In the genomic region with DNA sequence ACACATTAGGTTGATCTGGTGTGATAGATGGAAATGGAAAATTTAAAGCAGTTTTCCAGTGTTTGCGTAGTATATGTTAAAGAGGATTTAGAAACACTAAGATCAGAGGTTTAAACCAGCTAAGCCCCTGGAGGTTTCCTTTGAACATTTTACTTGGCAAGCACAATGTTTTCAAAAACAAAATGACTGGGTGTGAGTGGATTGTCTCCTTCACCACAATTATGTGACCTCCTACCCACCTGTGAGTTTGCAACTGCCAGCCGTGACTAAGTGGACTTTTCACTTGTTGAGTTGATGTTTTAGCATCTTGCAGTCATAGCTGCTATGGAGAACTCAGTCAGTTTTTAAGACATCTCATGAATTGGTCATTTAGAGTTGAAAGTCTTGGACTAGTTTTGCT, we compare ENCODE assay signal across 1 cellular context.
TF ChIP-seq lines count a peak whose summit lies in the region.

No MANE protein-coding gene starts in this region.

TF ChIP-seq in SK-N-SH, 30 proteins besides CTCF, POLR2A, EP300 and RAD21 (continued from another document):
- TF ChIP-seq EZH2phosphoT487 (IDR thresholded peaks at IDR 0.05; ENCODE audit: borderline replicate concordance, low read depth), result no peak
- no peak for TF ChIP-seq CHD2 (IDR thresholded peaks at IDR 0.05; ENCODE audit: low read length, partially characterized antibody)
- TF ChIP-seq, protein P1, sequence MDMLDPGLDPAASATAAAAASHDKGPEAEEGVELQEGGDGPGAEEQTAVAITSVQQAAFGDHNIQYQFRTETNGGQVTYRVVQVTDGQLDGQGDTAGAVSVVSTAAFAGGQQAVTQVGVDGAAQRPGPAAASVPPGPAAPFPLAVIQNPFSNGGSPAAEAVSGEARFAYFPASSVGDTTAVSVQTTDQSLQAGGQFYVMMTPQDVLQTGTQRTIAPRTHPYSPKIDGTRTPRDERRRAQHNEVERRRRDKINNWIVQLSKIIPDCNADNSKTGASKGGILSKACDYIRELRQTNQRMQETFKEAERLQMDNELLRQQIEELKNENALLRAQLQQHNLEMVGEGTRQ (IDR thresholded peaks at IDR 0.05; ENCODE audit: borderline replicate concordance, low read depth, low read length), result no peak
- TF ChIP-seq RCOR1 (IDR thresholded peaks at IDR 0.05; ENCODE audit: low read length), result no peak
- no peak for TF ChIP-seq SMC3 (IDR thresholded peaks at IDR 0.05; ENCODE audit: low read depth, low read length)
- TF ChIP-seq, protein P2, sequence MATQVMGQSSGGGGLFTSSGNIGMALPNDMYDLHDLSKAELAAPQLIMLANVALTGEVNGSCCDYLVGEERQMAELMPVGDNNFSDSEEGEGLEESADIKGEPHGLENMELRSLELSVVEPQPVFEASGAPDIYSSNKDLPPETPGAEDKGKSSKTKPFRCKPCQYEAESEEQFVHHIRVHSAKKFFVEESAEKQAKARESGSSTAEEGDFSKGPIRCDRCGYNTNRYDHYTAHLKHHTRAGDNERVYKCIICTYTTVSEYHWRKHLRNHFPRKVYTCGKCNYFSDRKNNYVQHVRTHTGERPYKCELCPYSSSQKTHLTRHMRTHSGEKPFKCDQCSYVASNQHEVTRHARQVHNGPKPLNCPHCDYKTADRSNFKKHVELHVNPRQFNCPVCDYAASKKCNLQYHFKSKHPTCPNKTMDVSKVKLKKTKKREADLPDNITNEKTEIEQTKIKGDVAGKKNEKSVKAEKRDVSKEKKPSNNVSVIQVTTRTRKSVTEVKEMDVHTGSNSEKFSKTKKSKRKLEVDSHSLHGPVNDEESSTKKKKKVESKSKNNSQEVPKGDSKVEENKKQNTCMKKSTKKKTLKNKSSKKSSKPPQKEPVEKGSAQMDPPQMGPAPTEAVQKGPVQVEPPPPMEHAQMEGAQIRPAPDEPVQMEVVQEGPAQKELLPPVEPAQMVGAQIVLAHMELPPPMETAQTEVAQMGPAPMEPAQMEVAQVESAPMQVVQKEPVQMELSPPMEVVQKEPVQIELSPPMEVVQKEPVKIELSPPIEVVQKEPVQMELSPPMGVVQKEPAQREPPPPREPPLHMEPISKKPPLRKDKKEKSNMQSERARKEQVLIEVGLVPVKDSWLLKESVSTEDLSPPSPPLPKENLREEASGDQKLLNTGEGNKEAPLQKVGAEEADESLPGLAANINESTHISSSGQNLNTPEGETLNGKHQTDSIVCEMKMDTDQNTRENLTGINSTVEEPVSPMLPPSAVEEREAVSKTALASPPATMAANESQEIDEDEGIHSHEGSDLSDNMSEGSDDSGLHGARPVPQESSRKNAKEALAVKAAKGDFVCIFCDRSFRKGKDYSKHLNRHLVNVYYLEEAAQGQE (IDR thresholded peaks at IDR 0.05; ENCODE audit: low read depth, low read length), result 0 out of 2 replicates have a peak, but pooled peaks have one; percentile 15
- no peak for TF ChIP-seq FOXM1 (IDR thresholded peaks at IDR 0.05; ENCODE audit: low read depth)
- TF ChIP-seq, protein P3, sequence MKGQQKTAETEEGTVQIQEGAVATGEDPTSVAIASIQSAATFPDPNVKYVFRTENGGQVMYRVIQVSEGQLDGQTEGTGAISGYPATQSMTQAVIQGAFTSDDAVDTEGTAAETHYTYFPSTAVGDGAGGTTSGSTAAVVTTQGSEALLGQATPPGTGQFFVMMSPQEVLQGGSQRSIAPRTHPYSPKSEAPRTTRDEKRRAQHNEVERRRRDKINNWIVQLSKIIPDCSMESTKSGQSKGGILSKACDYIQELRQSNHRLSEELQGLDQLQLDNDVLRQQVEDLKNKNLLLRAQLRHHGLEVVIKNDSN (IDR thresholded peaks at IDR 0.05; ENCODE audit: borderline replicate concordance, low read depth), result no peak
- TF ChIP-seq SIN3A (IDR thresholded peaks at IDR 0.05; ENCODE audit: borderline replicate concordance, low read depth, low read length), result no peak
TF ChIP-seq in SK-N-SH: peak in this region for 8.
